ENCODE assay signal across 1 cellular context in the genomic region with DNA sequence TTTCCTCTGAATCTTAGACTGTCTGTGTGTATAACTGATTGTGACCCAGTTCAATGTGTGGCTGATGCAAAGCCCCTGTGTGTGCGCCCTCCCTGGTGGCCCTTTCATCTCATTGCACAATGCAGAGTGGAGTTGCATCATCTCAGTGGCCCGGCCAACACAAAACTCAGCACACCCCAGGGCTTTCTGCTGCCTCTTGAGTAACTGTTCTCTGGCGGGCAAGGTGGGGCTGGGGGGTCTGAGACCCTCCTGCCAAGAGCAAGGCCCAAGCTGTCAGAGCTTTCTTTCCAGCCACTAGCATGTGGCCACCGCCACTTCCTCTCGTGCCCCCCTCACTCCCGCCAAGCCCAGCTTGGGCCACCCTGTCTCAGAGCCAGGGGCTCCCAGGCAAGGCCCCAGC.
TF ChIP-seq lines count a peak whose summit lies in the region.

No MANE protein-coding gene starts in this region.

TF ChIP-seq in HepG2, 621 proteins besides CTCF, POLR2A, EP300 and RAD21 (continued from another document and continues in another):
- TF ChIP-seq, protein P1, sequence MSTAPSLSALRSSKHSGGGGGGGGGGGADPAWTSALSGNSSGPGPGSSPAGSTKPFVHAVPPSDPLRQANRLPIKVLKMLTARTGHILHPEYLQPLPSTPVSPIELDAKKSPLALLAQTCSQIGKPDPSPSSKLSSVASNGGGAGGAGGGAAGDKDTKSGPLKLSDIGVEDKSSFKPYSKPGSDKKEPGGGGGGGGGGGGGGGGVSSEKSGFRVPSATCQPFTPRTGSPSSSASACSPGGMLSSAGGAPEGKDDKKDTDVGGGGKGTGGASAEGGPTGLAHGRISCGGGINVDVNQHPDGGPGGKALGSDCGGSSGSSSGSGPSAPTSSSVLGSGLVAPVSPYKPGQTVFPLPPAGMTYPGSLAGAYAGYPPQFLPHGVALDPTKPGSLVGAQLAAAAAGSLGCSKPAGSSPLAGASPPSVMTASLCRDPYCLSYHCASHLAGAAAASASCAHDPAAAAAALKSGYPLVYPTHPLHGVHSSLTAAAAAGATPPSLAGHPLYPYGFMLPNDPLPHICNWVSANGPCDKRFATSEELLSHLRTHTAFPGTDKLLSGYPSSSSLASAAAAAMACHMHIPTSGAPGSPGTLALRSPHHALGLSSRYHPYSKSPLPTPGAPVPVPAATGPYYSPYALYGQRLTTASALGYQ (CRISPR knock-in tag; IDR thresholded peaks at IDR 0.05) = no peak
- no peak for TF ChIP-seq SMYD3 (CRISPR knock-in tag; IDR thresholded peaks at IDR 0.05)
- TF ChIP-seq ZNF468 (CRISPR knock-in tag; IDR thresholded peaks at IDR 0.05) = no peak
- no peak for TF ChIP-seq ZEB1 (IDR thresholded peaks at IDR 0.05; ENCODE audit: insufficient replicate concordance, low read depth)
- TF ChIP-seq FOXK1 (CRISPR knock-in tag; IDR thresholded peaks at IDR 0.05; ENCODE audit: borderline replicate concordance, low read depth) = peak; percentile 51; the same call in 1 of the 2 replicates
- peak; percentile 86; the same call in 1 of the 2 replicates for TF ChIP-seq CBX5 (CRISPR knock-in tag; IDR thresholded peaks at IDR 0.05; ENCODE audit: borderline replicate concordance)
- peak; percentile 37 for TF ChIP-seq GABPB1 (CRISPR knock-in tag; IDR thresholded peaks at IDR 0.05)
- TF ChIP-seq ZNF83 (CRISPR knock-in tag; IDR thresholded peaks at IDR 0.05; ENCODE audit: borderline replicate concordance) = no peak
- TF ChIP-seq ZNF225 (CRISPR knock-in tag; IDR thresholded peaks at IDR 0.05) = no peak
- TF ChIP-seq, protein P2, sequence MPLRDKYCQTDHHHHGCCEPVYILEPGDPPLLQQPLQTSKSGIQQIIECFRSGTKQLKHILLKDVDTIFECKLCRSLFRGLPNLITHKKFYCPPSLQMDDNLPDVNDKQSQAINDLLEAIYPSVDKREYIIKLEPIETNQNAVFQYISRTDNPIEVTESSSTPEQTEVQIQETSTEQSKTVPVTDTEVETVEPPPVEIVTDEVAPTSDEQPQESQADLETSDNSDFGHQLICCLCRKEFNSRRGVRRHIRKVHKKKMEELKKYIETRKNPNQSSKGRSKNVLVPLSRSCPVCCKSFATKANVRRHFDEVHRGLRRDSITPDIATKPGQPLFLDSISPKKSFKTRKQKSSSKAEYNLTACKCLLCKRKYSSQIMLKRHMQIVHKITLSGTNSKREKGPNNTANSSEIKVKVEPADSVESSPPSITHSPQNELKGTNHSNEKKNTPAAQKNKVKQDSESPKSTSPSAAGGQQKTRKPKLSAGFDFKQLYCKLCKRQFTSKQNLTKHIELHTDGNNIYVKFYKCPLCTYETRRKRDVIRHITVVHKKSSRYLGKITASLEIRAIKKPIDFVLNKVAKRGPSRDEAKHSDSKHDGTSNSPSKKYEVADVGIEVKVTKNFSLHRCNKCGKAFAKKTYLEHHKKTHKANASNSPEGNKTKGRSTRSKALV (CRISPR knock-in tag; IDR thresholded peaks at IDR 0.05) = 0 out of 2 replicates have a peak, but pooled peaks have one; percentile 32
- TF ChIP-seq HNF4A (CRISPR knock-in tag; IDR thresholded peaks at IDR 0.05) = peak; percentile 42; the same call in 1 of the 2 replicates
- no peak for TF ChIP-seq RFX1 (IDR thresholded peaks at IDR 0.05)
- TF ChIP-seq NONO (IDR thresholded peaks at IDR 0.05) = no peak
- peak; percentile 36; the same call in 1 of the 2 replicates for TF ChIP-seq NONO (CRISPR knock-in tag; conservative IDR thresholded peaks at IDR 0.05)
- no peak for TF ChIP-seq SRSF9 (IDR thresholded peaks at IDR 0.05; ENCODE audit: borderline replicate concordance, insufficient read depth, low read depth, low read length, poor library complexity, severe bottlenecking)
- TF ChIP-seq TARDBP (CRISPR knock-in tag; IDR thresholded peaks at IDR 0.05) = peak; percentile 50; the same call in 1 of the 2 replicates
- peak; percentile 83 for TF ChIP-seq GATAD2A (CRISPR knock-in tag; IDR thresholded peaks at IDR 0.05)
- TF ChIP-seq FOXJ3 (CRISPR knock-in tag; IDR thresholded peaks at IDR 0.05; ENCODE audit: borderline replicate concordance) = no peak; the same call in 1 of the 2 replicates
- TF ChIP-seq, protein P3, sequence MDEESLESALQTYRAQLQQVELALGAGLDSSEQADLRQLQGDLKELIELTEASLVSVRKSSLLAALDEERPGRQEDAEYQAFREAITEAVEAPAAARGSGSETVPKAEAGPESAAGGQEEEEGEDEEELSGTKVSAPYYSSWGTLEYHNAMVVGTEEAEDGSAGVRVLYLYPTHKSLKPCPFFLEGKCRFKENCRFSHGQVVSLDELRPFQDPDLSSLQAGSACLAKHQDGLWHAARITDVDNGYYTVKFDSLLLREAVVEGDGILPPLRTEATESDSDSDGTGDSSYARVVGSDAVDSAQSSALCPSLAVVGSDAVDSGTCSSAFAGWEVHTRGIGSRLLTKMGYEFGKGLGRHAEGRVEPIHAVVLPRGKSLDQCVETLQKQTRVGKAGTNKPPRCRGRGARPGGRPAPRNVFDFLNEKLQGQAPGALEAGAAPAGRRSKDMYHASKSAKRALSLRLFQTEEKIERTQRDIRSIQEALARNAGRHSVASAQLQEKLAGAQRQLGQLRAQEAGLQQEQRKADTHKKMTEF (CRISPR knock-in tag; IDR thresholded peaks at IDR 0.05) = peak; percentile 50; the same call in 1 of the 2 replicates
- TF ChIP-seq SETDB1 (CRISPR knock-in tag; IDR thresholded peaks at IDR 0.05; ENCODE audit: borderline replicate concordance) = no peak
- TF ChIP-seq NCOA2 (CRISPR knock-in tag; IDR thresholded peaks at IDR 0.05) = peak; percentile 45; the same call in 1 of the 2 replicates
- peak; percentile 64; the same call in 1 of the 2 replicates for TF ChIP-seq DMAP1 (CRISPR knock-in tag; IDR thresholded peaks at IDR 0.05)
- TF ChIP-seq, protein P4, sequence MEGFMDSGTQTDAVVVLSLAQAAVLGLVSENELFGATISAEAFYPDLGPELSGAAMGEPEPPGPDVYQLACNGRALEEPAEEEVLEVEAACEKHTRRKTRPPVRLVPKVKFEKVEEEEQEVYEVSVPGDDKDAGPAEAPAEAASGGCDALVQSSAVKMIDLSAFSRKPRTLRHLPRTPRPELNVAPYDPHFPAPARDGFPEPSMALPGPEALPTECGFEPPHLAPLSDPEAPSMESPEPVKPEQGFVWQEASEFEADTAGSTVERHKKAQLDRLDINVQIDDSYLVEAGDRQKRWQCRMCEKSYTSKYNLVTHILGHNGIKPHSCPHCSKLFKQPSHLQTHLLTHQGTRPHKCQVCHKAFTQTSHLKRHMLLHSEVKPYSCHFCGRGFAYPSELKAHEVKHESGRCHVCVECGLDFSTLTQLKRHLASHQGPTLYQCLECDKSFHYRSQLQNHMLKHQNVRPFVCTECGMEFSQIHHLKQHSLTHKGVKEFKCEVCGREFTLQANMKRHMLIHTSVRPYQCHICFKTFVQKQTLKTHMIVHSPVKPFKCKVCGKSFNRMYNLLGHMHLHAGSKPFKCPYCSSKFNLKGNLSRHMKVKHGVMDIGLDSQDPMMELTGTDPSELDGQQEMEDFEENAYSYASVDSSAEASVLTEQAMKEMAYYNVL (CRISPR knock-in tag; IDR thresholded peaks at IDR 0.05; ENCODE audit: borderline replicate concordance) = no peak
- TF ChIP-seq HOXA9 (CRISPR knock-in tag; IDR thresholded peaks at IDR 0.05; ENCODE audit: borderline replicate concordance) = no peak
- TF ChIP-seq, protein P5, sequence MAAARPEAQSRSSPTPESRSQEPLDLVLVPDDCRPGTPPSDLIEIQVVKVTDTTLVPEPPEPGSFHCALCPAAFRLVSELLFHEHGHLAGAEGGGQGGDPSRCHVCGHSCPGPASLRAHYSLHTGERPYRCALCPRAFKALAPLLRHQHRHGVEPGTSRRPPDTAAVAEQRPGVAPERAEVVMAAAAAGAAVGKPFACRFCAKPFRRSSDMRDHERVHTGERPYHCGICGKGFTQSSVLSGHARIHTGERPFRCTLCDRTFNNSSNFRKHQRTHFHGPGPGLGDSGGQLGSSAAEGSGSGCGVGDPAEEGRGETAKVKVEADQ (CRISPR knock-in tag; IDR thresholded peaks at IDR 0.05; ENCODE audit: borderline replicate concordance) = no peak
- TF ChIP-seq ZFX (CRISPR knock-in tag; IDR thresholded peaks at IDR 0.05; ENCODE audit: low read depth) = peak; percentile 51; the same call in 1 of the 2 replicates
- 0 out of 2 replicates have a peak, but pooled peaks have one; percentile 28 for TF ChIP-seq PITX1 (CRISPR knock-in tag; IDR thresholded peaks at IDR 0.05)
- 0 out of 2 replicates have a peak, but pooled peaks have one; percentile 40 for TF ChIP-seq SPEN (CRISPR knock-in tag; IDR thresholded peaks at IDR 0.05; ENCODE audit: low read depth)
- TF ChIP-seq PAF1 (CRISPR knock-in tag; IDR thresholded peaks at IDR 0.05) = no peak
- TF ChIP-seq TBX2 (CRISPR knock-in tag; IDR thresholded peaks at IDR 0.05; ENCODE audit: borderline replicate concordance) = no peak; the same call in 1 of the 2 replicates
- TF ChIP-seq ZNF644 (CRISPR knock-in tag; IDR thresholded peaks at IDR 0.05; ENCODE audit: low read depth) = peak; percentile 87
- peak; percentile 56; the same call in 1 of the 2 replicates for TF ChIP-seq THAP11 (CRISPR knock-in tag; IDR thresholded peaks at IDR 0.05)
- 0 out of 2 replicates have a peak, but pooled peaks have one; percentile 23 for TF ChIP-seq HOXA3 (CRISPR knock-in tag; IDR thresholded peaks at IDR 0.05)
- 0 out of 2 replicates have a peak, but pooled peaks have one; percentile 44 for TF ChIP-seq ZNF124 (CRISPR knock-in tag; IDR thresholded peaks at IDR 0.05)
- TF ChIP-seq LCORL (IDR thresholded peaks at IDR 0.05) = no peak
- peak; percentile 58; the same call in 1 of the 2 replicates for TF ChIP-seq LCORL (CRISPR knock-in tag; IDR thresholded peaks at IDR 0.05)
- peak; percentile 18; the same call in 1 of the 2 replicates for TF ChIP-seq ZNF788 (CRISPR knock-in tag; IDR thresholded peaks at IDR 0.05; ENCODE audit: borderline replicate concordance)
- TF ChIP-seq, protein P6, sequence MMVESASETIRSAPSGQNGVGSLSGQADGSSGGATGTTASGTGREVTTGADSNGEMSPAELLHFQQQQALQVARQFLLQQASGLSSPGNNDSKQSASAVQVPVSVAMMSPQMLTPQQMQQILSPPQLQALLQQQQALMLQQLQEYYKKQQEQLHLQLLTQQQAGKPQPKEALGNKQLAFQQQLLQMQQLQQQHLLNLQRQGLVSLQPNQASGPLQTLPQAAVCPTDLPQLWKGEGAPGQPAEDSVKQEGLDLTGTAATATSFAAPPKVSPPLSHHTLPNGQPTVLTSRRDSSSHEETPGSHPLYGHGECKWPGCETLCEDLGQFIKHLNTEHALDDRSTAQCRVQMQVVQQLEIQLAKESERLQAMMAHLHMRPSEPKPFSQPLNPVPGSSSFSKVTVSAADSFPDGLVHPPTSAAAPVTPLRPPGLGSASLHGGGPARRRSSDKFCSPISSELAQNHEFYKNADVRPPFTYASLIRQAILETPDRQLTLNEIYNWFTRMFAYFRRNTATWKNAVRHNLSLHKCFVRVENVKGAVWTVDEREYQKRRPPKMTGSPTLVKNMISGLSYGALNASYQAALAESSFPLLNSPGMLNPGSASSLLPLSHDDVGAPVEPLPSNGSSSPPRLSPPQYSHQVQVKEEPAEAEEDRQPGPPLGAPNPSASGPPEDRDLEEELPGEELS (CRISPR knock-in tag; IDR thresholded peaks at IDR 0.05) = peak; percentile 58; the same call in 1 of the 2 replicates
- no peak for TF ChIP-seq ZNF496 (CRISPR knock-in tag; IDR thresholded peaks at IDR 0.05; ENCODE audit: insufficient replicate concordance)
- TF ChIP-seq STAG1 (CRISPR knock-in tag; IDR thresholded peaks at IDR 0.05) = peak; percentile 27; the same call in 1 of the 2 replicates
- no peak for TF ChIP-seq JARID2 (CRISPR knock-in tag; IDR thresholded peaks at IDR 0.05; ENCODE audit: insufficient replicate concordance)
- TF ChIP-seq, protein P7, sequence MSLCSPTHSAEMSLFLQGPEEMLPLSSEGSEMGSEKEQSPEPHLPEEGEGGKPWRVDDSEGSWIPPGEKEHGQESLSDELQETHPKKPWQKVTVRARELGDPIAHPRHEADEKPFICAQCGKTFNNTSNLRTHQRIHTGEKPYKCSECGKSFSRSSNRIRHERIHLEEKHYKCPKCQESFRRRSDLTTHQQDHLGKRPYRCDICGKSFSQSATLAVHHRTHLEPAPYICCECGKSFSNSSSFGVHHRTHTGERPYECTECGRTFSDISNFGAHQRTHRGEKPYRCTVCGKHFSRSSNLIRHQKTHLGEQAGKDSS (CRISPR knock-in tag; IDR thresholded peaks at IDR 0.05; ENCODE audit: borderline replicate concordance, low read depth) = no peak
- no peak for TF ChIP-seq MIER2 (CRISPR knock-in tag; IDR thresholded peaks at IDR 0.05)
- peak; percentile 41 for TF ChIP-seq ZNF883 (CRISPR knock-in tag; IDR thresholded peaks at IDR 0.05; ENCODE audit: not compliant biosample characterization)
- peak; percentile 25; the same call in 1 of the 2 replicates for TF ChIP-seq ZFY (CRISPR knock-in tag; IDR thresholded peaks at IDR 0.05)
- peak; percentile 58; the same call in 1 of the 2 replicates for TF ChIP-seq FOXO1 (CRISPR knock-in tag; IDR thresholded peaks at IDR 0.05)
- no peak for TF ChIP-seq ZNF333 (CRISPR knock-in tag; IDR thresholded peaks at IDR 0.05; ENCODE audit: borderline replicate concordance)
- TF ChIP-seq TCF7 (IDR thresholded peaks at IDR 0.05; ENCODE audit: low read depth) = peak; percentile 76
- no peak for TF ChIP-seq MAFF (IDR thresholded peaks at IDR 0.05; ENCODE audit: low read depth, low read length)
- peak; percentile 45; the same call in 1 of the 2 replicates for TF ChIP-seq CBFB (CRISPR knock-in tag; IDR thresholded peaks at IDR 0.05)
- TF ChIP-seq ZNF782 (CRISPR knock-in tag; IDR thresholded peaks at IDR 0.05; ENCODE audit: borderline replicate concordance) = no peak
- TF ChIP-seq, protein P8, sequence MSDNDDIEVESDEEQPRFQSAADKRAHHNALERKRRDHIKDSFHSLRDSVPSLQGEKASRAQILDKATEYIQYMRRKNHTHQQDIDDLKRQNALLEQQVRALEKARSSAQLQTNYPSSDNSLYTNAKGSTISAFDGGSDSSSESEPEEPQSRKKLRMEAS (IDR thresholded peaks at IDR 0.05) = 0 out of 2 replicates have a peak, but pooled peaks have one; percentile 15
- TF ChIP-seq ZSCAN25 (CRISPR knock-in tag; IDR thresholded peaks at IDR 0.05) = 0 out of 2 replicates have a peak, but pooled peaks have one; percentile 34
- TF ChIP-seq RARA (CRISPR knock-in tag; IDR thresholded peaks at IDR 0.05) = peak; percentile 32; the same call in 1 of the 2 replicates
- peak; percentile 87; the same call in 1 of the 2 replicates for TF ChIP-seq ZBTB7A (CRISPR knock-in tag; IDR thresholded peaks at IDR 0.05)
- TF ChIP-seq PHB2 (IDR thresholded peaks at IDR 0.05; ENCODE audit: partially characterized antibody) = no peak
- TF ChIP-seq FOXA3 (CRISPR knock-in tag; IDR thresholded peaks at IDR 0.05) = peak; percentile 48
- TF ChIP-seq ZNF3 (CRISPR knock-in tag; IDR thresholded peaks at IDR 0.05) = no peak
- TF ChIP-seq ZNF598 (CRISPR knock-in tag; IDR thresholded peaks at IDR 0.05; ENCODE audit: borderline replicate concordance) = no peak
- peak; percentile 35; the same call in 1 of the 2 replicates for TF ChIP-seq SP5 (CRISPR knock-in tag; IDR thresholded peaks at IDR 0.05; ENCODE audit: borderline replicate concordance, low read depth)
- TF ChIP-seq HNF4G (IDR thresholded peaks at IDR 0.05; ENCODE audit: borderline replicate concordance, low read depth, low read length) = 0 out of 2 replicates have a peak, but pooled peaks have one; percentile 16
- no peak for TF ChIP-seq HNF4G (CRISPR knock-in tag; IDR thresholded peaks at IDR 0.05; ENCODE audit: borderline replicate concordance, low read depth)
- no peak for TF ChIP-seq ZNF556 (CRISPR knock-in tag; IDR thresholded peaks at IDR 0.05; ENCODE audit: borderline replicate concordance)
- TF ChIP-seq ZNF501 (CRISPR knock-in tag; IDR thresholded peaks at IDR 0.05) = no peak
- 0 out of 2 replicates have a peak, but pooled peaks have one; percentile 18 for TF ChIP-seq KDM1A (CRISPR knock-in tag; IDR thresholded peaks at IDR 0.05)
- TF ChIP-seq ZNF24 (IDR thresholded peaks at IDR 0.05) = peak; percentile 29; the same call in 1 of the 2 replicates
